25 cellular contexts compared by ENCODE assay signal in the genomic region with DNA sequence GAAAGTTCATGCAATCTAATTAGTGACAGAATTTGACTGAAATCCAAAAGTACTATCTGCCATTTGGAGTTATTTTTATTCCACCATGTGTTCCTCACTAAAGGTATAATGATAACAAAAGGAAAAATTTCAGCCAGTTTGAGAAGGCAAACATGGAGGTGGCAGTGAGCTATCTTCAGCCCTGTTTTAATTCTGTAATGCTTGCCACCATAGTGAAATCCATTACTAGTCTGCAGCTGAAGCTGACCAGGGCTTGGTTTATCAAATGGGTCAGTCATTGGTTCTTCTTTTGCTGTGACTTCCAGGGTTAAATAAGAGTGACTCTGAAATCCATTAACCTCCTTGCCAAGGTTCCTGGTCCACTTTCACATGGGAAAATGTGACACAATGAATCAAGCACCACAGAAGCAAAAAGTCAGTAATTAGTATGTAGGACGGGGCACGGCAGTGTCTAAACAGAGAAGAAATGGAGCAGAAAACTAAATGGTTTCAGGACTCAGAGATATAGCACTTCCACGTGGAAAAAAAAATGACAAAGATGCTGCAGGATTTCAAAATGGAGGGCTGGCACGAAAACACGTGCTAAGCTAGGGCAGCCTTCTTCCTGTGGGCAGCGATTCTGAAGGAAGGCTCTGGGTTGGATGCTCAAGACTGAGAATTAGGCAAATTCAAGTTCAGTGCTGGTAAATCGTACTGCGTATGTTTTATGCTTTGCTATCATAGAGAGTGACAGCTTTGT.
"Had no signal": no experiment of that assay in that cellular context is flagged by ENCODE, and none has a peak within 500 bp of the region (broad histone marks: within the 10 kb centered on the region; RNA-seq: fewer than 3 reads in every experiment).

No MANE protein-coding gene starts in this region.

- H3K36me3 ChIP-seq: adrenal gland, MG63, WERI-Rb-1 had no signal

- ATAC-seq: activated CD4-positive, alpha-beta T cell treated with anti-CD3 and anti-CD28 coated beads for 36 hours; activated T-cell treated with anti-CD3 and anti-CD28 coated beads, Interleukin-2, amount 50 U/mL, for 72 hours; Right ventricle myocardium inferior; T-cell had no signal

- H3K4me3 Mint-ChIP-seq: activated CD4-positive, alpha-beta memory T cell treated with anti-CD3 and anti-CD28 coated beads, Interleukin-2, amount 10 ng/mL, durations not matched to agents 7 days and 5 days; activated CD4-positive, alpha-beta T cell treated with anti-CD3 and anti-CD28 coated beads for 36 hours; activated naive CD8-positive, alpha-beta T cell treated with anti-CD3 and anti-CD28 coated beads, Interleukin-2, amount 10 ng/mL, durations not matched to agents 7 days and 5 days; activated T-cell treated with anti-CD3 and anti-CD28 coated beads, Interleukin-2, amount 50 U/mL, for 72 hours; T-cell had no signal

- H3K36me3 Mint-ChIP-seq: activated naive CD8-positive, alpha-beta T cell treated with anti-CD3 and anti-CD28 coated beads, Interleukin-2, amount 10 ng/mL, durations not matched to agents 7 days and 5 days had no signal

- H3K9me3 Mint-ChIP-seq: activated CD4-positive, alpha-beta memory T cell treated with anti-CD3 and anti-CD28 coated beads, Interleukin-2, amount 10 ng/mL, durations not matched to agents 7 days and 5 days; activated naive CD8-positive, alpha-beta T cell treated with anti-CD3 and anti-CD28 coated beads, Interleukin-2, amount 10 ng/mL, durations not matched to agents 7 days and 5 days; activated T-cell treated with anti-CD3 and anti-CD28 coated beads, Interleukin-2, amount 50 U/mL, for 72 hours; T-cell had no signal

- H3K27me3 ChIP-seq: adrenal gland, MG63 had no signal

- H3K27ac ChIP-seq: adrenal gland, SK-N-MC, WERI-Rb-1 had no signal

- H3K4me3 ChIP-seq: adrenal gland, MG63, SK-N-MC had no signal

- H3K9me3 ChIP-seq: adrenal gland, MG63 had no signal

- H3K27ac Mint-ChIP-seq: activated CD4-positive, alpha-beta memory T cell treated with anti-CD3 and anti-CD28 coated beads, Interleukin-2, amount 10 ng/mL, durations not matched to agents 7 days and 5 days; activated CD4-positive, alpha-beta T cell treated with anti-CD3 and anti-CD28 coated beads for 36 hours; activated naive CD8-positive, alpha-beta T cell treated with anti-CD3 and anti-CD28 coated beads, Interleukin-2, amount 10 ng/mL, durations not matched to agents 7 days and 5 days; activated T-cell treated with anti-CD3 and anti-CD28 coated beads, Interleukin-2, amount 50 U/mL, for 72 hours; T-cell had no signal

- H3K4me1 Mint-ChIP-seq: activated CD4-positive, alpha-beta memory T cell treated with anti-CD3 and anti-CD28 coated beads, Interleukin-2, amount 10 ng/mL, durations not matched to agents 7 days and 5 days; activated CD4-positive, alpha-beta T cell treated with anti-CD3 and anti-CD28 coated beads for 36 hours; activated naive CD8-positive, alpha-beta T cell treated with anti-CD3 and anti-CD28 coated beads, Interleukin-2, amount 10 ng/mL, durations not matched to agents 7 days and 5 days had no signal

- DNase-seq: activated CD4-positive, alpha-beta memory T cell treated with anti-CD3 and anti-CD28 coated beads, Interleukin-2, amount 10 ng/mL, durations not matched to agents 7 days and 5 days; activated CD4-positive, alpha-beta T cell treated with anti-CD3 and anti-CD28 coated beads for 36 hours; activated CD4-positive, alpha-beta T cell treated with anti-CD3 and anti-CD28 coated beads, Interleukin-2, amount 50 U/mL, for 1 hour; activated CD8-positive, alpha-beta memory T cell treated with anti-CD3 and anti-CD28 coated beads, Interleukin-2, amount 50 U/mL, for 4 hours; activated naive CD4-positive, alpha-beta T cell treated with anti-CD3 and anti-CD28 coated beads, Interleukin-2, amount 50 U/mL, for 16 hours; activated naive CD8-positive, alpha-beta T cell treated with anti-CD3 and anti-CD28 coated beads, Interleukin-2, amount 10 ng/mL, durations not matched to agents 7 days and 5 days; activated T-cell treated with anti-CD3 and anti-CD28 coated beads, Interleukin-2, amount 50 U/mL, for 72 hours; adrenal gland; aorta; central memory CD4-positive, alpha-beta T cell; MG63; MV-4-11; NCI-H1092 treated with DMSO at 0.1 percent for 48 hours; NCI-H1417 treated with DMSO at 0.1 percent for 48 hours; NCI-H187; NCI-H2081; NCI-H226; NCI-H526; NCI-H82; RPMI8226; T-cell; WERI-Rb-1 had no signal

- H3K27me3 Mint-ChIP-seq: activated CD4-positive, alpha-beta memory T cell treated with anti-CD3 and anti-CD28 coated beads, Interleukin-2, amount 10 ng/mL, durations not matched to agents 7 days and 5 days; activated CD4-positive, alpha-beta T cell treated with anti-CD3 and anti-CD28 coated beads for 36 hours; T-cell had no signal

- FAIRE-seq: bronchial epithelial cell had no signal
